Comparison of ENCODE assay signal across 19 cellular contexts in the genomic region with DNA sequence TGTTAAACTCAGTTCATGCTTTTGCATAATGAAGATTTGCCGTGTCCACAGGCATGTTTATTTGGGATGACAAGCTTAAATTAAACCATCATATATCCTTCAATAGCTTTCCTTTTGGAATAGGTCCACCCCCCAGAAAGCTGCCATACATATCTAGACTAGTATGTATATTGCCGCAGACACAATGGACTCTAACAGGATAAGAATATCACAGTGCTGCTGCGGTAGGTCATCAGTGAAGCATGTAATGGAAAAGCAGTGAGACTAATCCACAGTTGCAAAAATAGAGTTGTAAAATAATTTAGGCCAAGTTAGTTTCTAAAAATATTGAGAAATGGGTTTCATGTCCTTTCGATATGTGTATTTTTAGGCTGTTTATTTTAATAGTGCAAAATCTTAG.
"Had no signal": no experiment of that assay in that cellular context is flagged by ENCODE, and none has a peak within 500 bp of the region (broad histone marks: within the 10 kb centered on the region; RNA-seq: fewer than 3 reads in every experiment).

No MANE protein-coding gene starts in this region.

- H3K4me1 ChIP-seq: SJSA1 had no signal

- H3K36me3 ChIP-seq: SJSA1 had no signal

- ATAC-seq: Panc1, Right ventricle myocardium inferior had no signal

- H3K27ac ChIP-seq: SJSA1, SK-N-MC had no signal

- H3K9me3 ChIP-seq: SJSA1 had no signal

- H3K4me3 ChIP-seq: SJSA1, SK-N-MC had no signal

- H3K27me3 ChIP-seq: SJSA1 had no signal

- DNase-seq: KBM-7, MV-4-11, NCI-H1048, NCI-H1105, NCI-H1417 treated with DMSO at 0.1 percent for 48 hours, NCI-H146, NCI-H1694 treated with DMSO at 0.1 percent for 48 hours, NCI-H1930, NCI-H2081, NCI-H2107, NCI-H2227 treated with DMSO at 0.1 percent for 48 hours, NCI-H524, NCI-H526 treated with DMSO at 0.1 percent for 48 hours, NCI-H748 treated with DMSO at 0.1 percent for 48 hours, SHP77 treated with DMSO at 0.1 percent for 48 hours had no signal
